Comparison of ENCODE assay signal across 26 cellular contexts in the genomic region with DNA sequence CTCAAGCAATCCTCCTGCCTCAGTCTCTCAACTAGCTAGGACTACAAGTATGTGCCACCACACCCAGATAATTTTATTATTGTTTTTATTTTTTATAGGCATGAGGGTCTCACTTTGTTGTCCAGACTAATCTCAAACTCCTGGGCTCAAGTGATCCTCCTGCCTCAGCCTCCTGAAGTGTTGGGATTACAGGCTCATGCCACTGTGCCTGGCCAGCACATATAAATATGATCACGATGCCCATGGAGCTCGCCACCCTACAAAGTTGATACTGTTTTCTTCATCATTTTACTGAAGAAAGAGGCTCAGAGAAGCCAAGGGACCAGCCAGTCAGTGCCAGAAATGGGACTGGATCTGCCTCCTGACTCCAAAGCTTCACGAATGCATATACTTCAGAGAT. TPM values are rescaled to one million over a fixed set of nuclear protein-coding genes. Genes with fewer than 3 reads are reported as not detected.
A peak's percentile ranks its signal among the peaks of the same experiment; 100 is the strongest.
DNase-seq lines count a peak whose midpoint lies in the region; ATAC-seq, FAIRE-seq and TF ChIP-seq lines count a peak whose summit lies in the region.
"Had no signal": no experiment of that assay in that cellular context is flagged by ENCODE, and none has a peak within 500 bp of the region (broad histone marks: within the 10 kb centered on the region; RNA-seq: fewer than 3 reads in every experiment).

No MANE protein-coding gene starts in this region.

- H3K27me3 Mint-ChIP-seq in natural killer cell (ENCODE audit: low read depth in 2 of 2): no peaks in the 10 kb centered on the region
- no peaks in the 10 kb centered on the region for H3K27me3 Mint-ChIP-seq in natural killer cell treated with Interleukin-12 subunit alpha and Interleukin-12 subunit beta and Interleukin-15 and Interleukin-18, amount 100 ng/mL, for 72 hours
- no peaks in the 10 kb centered on the region for H3K27me3 Mint-ChIP-seq in dendritic cell treated with granulocyte-macrophage colony-stimulating factor and Interleukin-4, amounts not matched to agents 40 ng/mL and 50 ng/mL, for 4 days
- no peaks in the 10 kb centered on the region for H3K27me3 Mint-ChIP-seq in nephron (ENCODE audit: low read depth)

- H3K27ac Mint-ChIP-seq in natural killer cell (no peak overlapping the region), nephron (peak overlapping the region; percentile 75 to 82 (median 76))
- H3K27ac Mint-ChIP-seq in natural killer cell treated with Interleukin-12 subunit alpha and Interleukin-12 subunit beta and Interleukin-15 and Interleukin-18, amount 100 ng/mL, for 72 hours: peak overlapping the region in 1 of 2 donors; percentile 9
- peak overlapping the region; percentile 69 for H3K27ac Mint-ChIP-seq in dendritic cell treated with granulocyte-macrophage colony-stimulating factor and Interleukin-4, amounts not matched to agents 40 ng/mL and 50 ng/mL, for 4 days
- H3K27ac Mint-ChIP-seq: B cell; T-helper 2 cell treated with Interferon-gamma antibody and Interleukin-4, amounts not matched to agents 5 μg/mL and 100 μg/mL, for 36 hours had no signal

- H3K4me3 Mint-ChIP-seq in natural killer cell (peak overlapping the region; percentile 36), nephron (peak overlapping the region in 1 of 3 experiments; percentile 12)
- H3K4me3 Mint-ChIP-seq in natural killer cell treated with Interleukin-12 subunit alpha and Interleukin-12 subunit beta and Interleukin-15 and Interleukin-18, amount 100 ng/mL, for 72 hours: no peak overlapping the region
- no peak overlapping the region for H3K4me3 Mint-ChIP-seq in dendritic cell treated with granulocyte-macrophage colony-stimulating factor and Interleukin-4, amounts not matched to agents 40 ng/mL and 50 ng/mL, for 4 days
- H3K4me3 Mint-ChIP-seq: B cell; T-helper 2 cell treated with Interferon-gamma antibody and Interleukin-4, amounts not matched to agents 5 μg/mL and 100 μg/mL, for 36 hours had no signal

- no peaks in the 10 kb centered on the region for H3K9me3 Mint-ChIP-seq in natural killer cell
- H3K9me3 Mint-ChIP-seq in natural killer cell treated with Interleukin-12 subunit alpha and Interleukin-12 subunit beta and Interleukin-15 and Interleukin-18, amount 100 ng/mL, for 72 hours: no peaks in the 10 kb centered on the region
- H3K9me3 Mint-ChIP-seq in dendritic cell treated with granulocyte-macrophage colony-stimulating factor and Interleukin-4, amounts not matched to agents 40 ng/mL and 50 ng/mL, for 4 days: no peaks in the 10 kb centered on the region
- no peaks in the 10 kb centered on the region for H3K9me3 Mint-ChIP-seq in nephron
- H3K9me3 Mint-ChIP-seq: activated naive CD4-positive, alpha-beta T cell treated with anti-CD3 and anti-CD28 coated beads, Interleukin-2, amount 50 U/mL, for 72 hours; T-helper 2 cell treated with Interferon-gamma antibody and Interleukin-4, amounts not matched to agents 5 μg/mL and 100 μg/mL, for 36 hours had no signal

- intact Hi-C loops in natural killer cell (cut with micrococcal nuclease): no loop called here
- intact Hi-C loops in dendritic cell treated with granulocyte-macrophage colony-stimulating factor and Interleukin-4, amounts not matched to agents 40 ng/mL and 50 ng/mL, for 4 days (cut with micrococcal nuclease): no loop called here

- H3K36me3 Mint-ChIP-seq in natural killer cell (no peaks in the 10 kb centered on the region), nephron (ENCODE audit: low read depth) (no peaks in the 10 kb centered on the region)
- no peaks in the 10 kb centered on the region for H3K36me3 Mint-ChIP-seq in natural killer cell treated with Interleukin-12 subunit alpha and Interleukin-12 subunit beta and Interleukin-15 and Interleukin-18, amount 100 ng/mL, for 72 hours
- H3K36me3 Mint-ChIP-seq in dendritic cell treated with granulocyte-macrophage colony-stimulating factor and Interleukin-4, amounts not matched to agents 40 ng/mL and 50 ng/mL, for 4 days (ENCODE audit: low read depth): no peaks in the 10 kb centered on the region
- H3K36me3 Mint-ChIP-seq: activated naive CD4-positive, alpha-beta T cell treated with anti-CD3 and anti-CD28 coated beads, Interleukin-2, amount 50 U/mL, for 72 hours had no signal

- ATAC-seq in natural killer cell (no peak), SK-N-SH treated with all-trans-retinoic acid at 6 μM for 48 hours (no peak), HG03280 (IDR thresholded peaks at IDR 0.05; ENCODE audit: unreplicated experiment) (no peak)
- no peak for ATAC-seq in natural killer cell treated with Interleukin-12 subunit alpha and Interleukin-12 subunit beta and Interleukin-15 and Interleukin-18, amount 100 ng/mL, for 72 hours
- ATAC-seq: activated naive CD4-positive, alpha-beta T cell treated with anti-CD3 and anti-CD28 coated beads, Interleukin-2, amount 50 U/mL, for 72 hours; esophagus mucosa had no signal

- FAIRE-seq in RCC 7860 (lab: Jason Lieb, UNC): no peak
- FAIRE-seq: GM12891, islet of Langerhans, small intestine had no signal

- H3K4me1 Mint-ChIP-seq in natural killer cell (peaks cover 16 to 29% of the 10 kb centered on the region in 2 donors), nephron (peaks cover 24% of the 10 kb centered on the region)
- peaks cover 21% of the 10 kb centered on the region in 2 donors for H3K4me1 Mint-ChIP-seq in natural killer cell treated with Interleukin-12 subunit alpha and Interleukin-12 subunit beta and Interleukin-15 and Interleukin-18, amount 100 ng/mL, for 72 hours (ENCODE audit: low read depth in 2 of 2)
- H3K4me1 Mint-ChIP-seq in dendritic cell treated with granulocyte-macrophage colony-stimulating factor and Interleukin-4, amounts not matched to agents 40 ng/mL and 50 ng/mL, for 4 days (ENCODE audit: low read depth): peaks cover 52% of the 10 kb centered on the region

- DNase-seq in natural killer cell: no peak
- no peak for DNase-seq in natural killer cell treated with Interleukin-12 subunit alpha and Interleukin-12 subunit beta and Interleukin-15 and Interleukin-18, amount 100 ng/mL, for 72 hours (ENCODE audit: low spot score)
- no peak for DNase-seq in RCC 7860 (ENCODE audit: low spot score)
- DNase-seq: ACHN; activated CD4-positive, alpha-beta T cell treated with anti-CD3 and anti-CD28 coated beads for 4 hours; effector memory CD4-positive, alpha-beta T cell; glutamatergic neuron; HCEC 1CT; NCI-H1436; NCI-H2081 treated with DMSO at 0.1 percent for 48 hours; NCI-H2227 treated with DMSO at 0.1 percent for 48 hours; NCI-H526 treated with DMSO at 0.1 percent for 48 hours; PC-9; SHP77; small intestine; stimulated activated naive CD4-positive, alpha-beta T cell had no signal

- TF ChIP-seq CTCF in natural killer cell (IDR thresholded peaks at IDR 0.05) (no peak), nephron (IDR thresholded peaks at IDR 0.05; ENCODE audit: unreplicated experiment in 3 of 3) (no peak)

TF ChIP-seq in SK-N-SH treated with all-trans-retinoic acid at 6 μM for 48 hours, 23 proteins besides CTCF, POLR2A, EP300 and RAD21:
- TF ChIP-seq ARNTL (CRISPR knock-in tag; IDR thresholded peaks at IDR 0.05; ENCODE audit: borderline replicate concordance, low read depth) (no peak), TSHZ2 (CRISPR knock-in tag; IDR thresholded peaks at IDR 0.05) (no peak), RARB (CRISPR knock-in tag; IDR thresholded peaks at IDR 0.05) (no peak), ESRRG (CRISPR knock-in tag; IDR thresholded peaks at IDR 0.05) (no peak)
TF ChIP-seq in SK-N-SH treated with all-trans-retinoic acid at 6 μM for 48 hours: peak in this region for 0.

RNA-seq across cellular contexts. Expression of gene NFKBIA, which starts 53.1 kb away (rescaled TPM):
- 1,000 to 10,000 TPM; 2,039 to 3,339 (median 2,499) TPM for total RNA-seq in natural killer cell
- total RNA-seq in natural killer cell treated with Interleukin-12 subunit alpha and Interleukin-12 subunit beta and Interleukin-15 and Interleukin-18, amount 100 ng/mL, for 72 hours: 1,000 to 10,000 TPM; 1,092 to 1,804 TPM

RNA-seq across cellular contexts. Expression of gene PSMA6, which starts 59.3 kb away (rescaled TPM):
- 100 to 1,000 TPM; 130 to 141 (median 139) TPM for total RNA-seq in natural killer cell
- 100 to 1,000 TPM; 464 to 704 TPM for total RNA-seq in natural killer cell treated with Interleukin-12 subunit alpha and Interleukin-12 subunit beta and Interleukin-15 and Interleukin-18, amount 100 ng/mL, for 72 hours

Comparison
In these comparisons a context has a peak if more than half of its experiments do, and no peak if none do; other contexts are left out.
1. H3K27ac Mint-ChIP-seq: peak in dendritic cell treated with granulocyte-macrophage colony-stimulating factor and Interleukin-4, amounts not matched to agents 40 ng/mL and 50 ng/mL, for 4 days (single experiment) and nephron (3 of 3); none in natural killer cell (0 of 2).